Comparison of ENCODE assay signal across 28 cellular contexts in the genomic region with DNA sequence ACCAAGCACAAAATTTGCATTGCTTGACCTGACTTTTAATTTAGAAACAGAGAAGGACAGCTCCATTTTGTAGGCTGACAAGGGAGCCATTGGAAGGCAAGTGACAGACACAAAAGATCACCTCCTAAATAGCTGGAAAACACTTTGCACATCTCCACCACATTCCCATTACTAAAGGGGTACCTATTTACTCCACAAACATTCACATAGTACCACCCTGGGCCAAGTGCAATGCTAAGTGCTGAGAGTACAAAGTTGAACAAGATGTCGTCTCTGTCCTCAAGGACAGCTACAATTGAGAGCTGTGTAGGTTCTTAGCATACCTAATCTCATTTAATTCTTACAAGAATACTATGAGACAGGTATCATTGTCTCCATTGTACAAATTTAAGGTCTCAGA.
"Had no signal": no experiment of that assay in that cellular context is flagged by ENCODE, and none has a peak within 500 bp of the region (broad histone marks: within the 10 kb centered on the region; RNA-seq: fewer than 3 reads in every experiment).

No MANE protein-coding gene starts in this region.

- H3K4me3 Mint-ChIP-seq: dendritic cell treated with granulocyte-macrophage colony-stimulating factor and Interleukin-4, amounts not matched to agents 40 ng/mL and 50 ng/mL, for 4 days; effector memory CD8-positive, alpha-beta T cell; endodermal cell had no signal

- ATAC-seq: effector memory CD8-positive, alpha-beta T cell; esophagus mucosa; foreskin keratinocyte; gastrocnemius medialis; gastroesophageal sphincter; heart left ventricle; heart right ventricle had no signal

- H3K36me3 ChIP-seq: colonic mucosa, esophagus muscularis mucosa, esophagus squamous epithelium, gastrocnemius medialis, gastroesophageal sphincter, heart left ventricle, heart right ventricle had no signal

- H3K27ac ChIP-seq: colonic mucosa, coronary artery, dorsolateral prefrontal cortex, epithelial cell of prostate, esophagus muscularis mucosa, esophagus squamous epithelium, foreskin keratinocyte, gastrocnemius medialis, gastroesophageal sphincter, heart left ventricle, heart right ventricle had no signal

- H3K27ac Mint-ChIP-seq: dendritic cell treated with granulocyte-macrophage colony-stimulating factor and Interleukin-4, amounts not matched to agents 40 ng/mL and 50 ng/mL, for 4 days; effector memory CD8-positive, alpha-beta T cell; endodermal cell had no signal

- H3K27me3 ChIP-seq: colonic mucosa, esophagus muscularis mucosa, esophagus squamous epithelium, foreskin keratinocyte, gastrocnemius medialis, gastroesophageal sphincter, heart left ventricle had no signal

- FAIRE-seq: endometrium, endothelial cell of umbilical vein, frontal cortex had no signal

- H3K27me3 Mint-ChIP-seq: effector memory CD8-positive, alpha-beta T cell had no signal

- H3K9me3 ChIP-seq: colonic mucosa, esophagus squamous epithelium, gastrocnemius medialis, gastroesophageal sphincter had no signal

- H3K4me3 ChIP-seq: colonic mucosa, coronary artery, dorsolateral prefrontal cortex, esophagus muscularis mucosa, esophagus squamous epithelium, gastrocnemius medialis, gastroesophageal sphincter, heart left ventricle, heart right ventricle had no signal

- H3K4me1 ChIP-seq: colonic mucosa, esophagus muscularis mucosa, esophagus squamous epithelium, foreskin keratinocyte, gastrocnemius medialis, gastroesophageal sphincter, heart left ventricle, heart right ventricle had no signal

- DNase-seq: colonic mucosa; cortex of kidney; dermis blood vessel endothelial cell; dorsolateral prefrontal cortex; effector CD4-positive, alpha-beta T cell; effector CD8-positive, alpha-beta T cell; effector memory CD4-positive, alpha-beta T cell; effector memory CD8-positive, alpha-beta T cell; endodermal cell; erythroblast; esophagus squamous epithelium; foreskin fibroblast; foreskin keratinocyte; foreskin melanocyte; gastrocnemius medialis; glutamatergic neuron; head of caudate nucleus; heart left ventricle; heart right ventricle had no signal

- H3K4me1 Mint-ChIP-seq: endodermal cell had no signal
